In the genomic region with DNA sequence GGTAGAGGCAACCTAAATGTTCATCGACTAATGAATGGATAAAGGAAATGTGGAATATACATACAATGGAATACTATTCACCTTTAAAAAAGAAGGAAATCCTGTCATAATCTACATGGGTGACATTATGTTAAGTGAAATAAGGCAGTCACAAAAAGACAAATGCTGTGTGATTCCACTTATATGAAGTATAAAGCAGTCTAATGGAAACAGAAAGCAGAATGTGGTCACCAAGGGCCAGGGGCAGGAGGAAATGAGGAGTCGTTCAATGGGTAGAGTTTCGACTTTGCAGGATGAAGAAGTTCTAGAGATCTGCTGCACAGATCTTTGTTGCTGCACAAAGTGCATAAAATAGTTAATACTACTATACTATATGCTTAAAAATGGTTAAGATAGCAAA, we compare ENCODE assay signal across 8 cellular contexts. TPM values are rescaled to one million over a fixed set of nuclear protein-coding genes. Genes with fewer than 3 reads are reported as not detected.
DNase-seq lines count a peak whose midpoint lies in the region; ATAC-seq and TF ChIP-seq lines count a peak whose summit lies in the region.
"Had no signal": no experiment of that assay in that cellular context is flagged by ENCODE, and none has a peak within 500 bp of the region (broad histone marks: within the 10 kb centered on the region; RNA-seq: fewer than 3 reads in every experiment).

No MANE protein-coding gene starts in this region.

- H2AFZ ChIP-seq in OCI-LY3 (ENCODE audit: low read depth, low read length) (no peak overlapping the region), trophoblast cell (ENCODE audit: insufficient read depth, low read length, poor library complexity) (no peak overlapping the region)

- H3K27ac ChIP-seq in OCI-LY3 (ENCODE audit: low read length), result no peak overlapping the region
- H3K27ac ChIP-seq in trophoblast cell (ENCODE audit: low read depth, low read length), result no peak overlapping the region
- H3K27ac ChIP-seq in upper lobe of left lung, result no peak overlapping the region

- no peak overlapping the region for H4K91ac ChIP-seq in trophoblast cell (ENCODE audit: low read depth, low read length)

- H4K8ac ChIP-seq in trophoblast cell (ENCODE audit: low read depth, low read length), result no peak overlapping the region

- no peak overlapping the region for H3K18ac ChIP-seq in trophoblast cell (ENCODE audit: low read length)

- H3K4me1 ChIP-seq in OCI-LY3 (ENCODE audit: low read length), result peaks cover 55% of the 10 kb centered on the region
- peaks cover 0 to 11% of the 10 kb centered on the region in 2 experiments for H3K4me1 ChIP-seq in trophoblast cell (ENCODE audit: control insufficient read depth in 1 of 2, insufficient read depth in 2 of 2, low read length in 2 of 2)
- peaks cover 0 to 4% (median 0%) of the 10 kb centered on the region in 4 donors for H3K4me1 ChIP-seq in upper lobe of left lung

- H2BK12ac ChIP-seq in trophoblast cell (ENCODE audit: low read length), result no peak overlapping the region

- H2BK5ac ChIP-seq in trophoblast cell (ENCODE audit: low read depth, low read length, poor library complexity), result no peak overlapping the region

- H3K14ac ChIP-seq in trophoblast cell (ENCODE audit: low read length), result no peak overlapping the region

- H3K4me2 ChIP-seq in OCI-LY3 (ENCODE audit: low read length) (peak overlapping the region; percentile 37), trophoblast cell (ENCODE audit: low read length) (no peak overlapping the region)

- H3K36me3 ChIP-seq in OCI-LY3 (replicated peaks; ENCODE audit: low read depth, low read length) (peaks cover 3% of the 10 kb centered on the region), trophoblast cell (ENCODE audit: control insufficient read depth in 1 of 2, insufficient read depth in 2 of 2, low read length in 2 of 2) (no peaks in the 10 kb centered on the region), upper lobe of left lung (no peaks in the 10 kb centered on the region)

- H3K79me2 ChIP-seq in OCI-LY3 (ENCODE audit: low read length) (peaks cover 89% of the 10 kb centered on the region), trophoblast cell (ENCODE audit: control insufficient read depth, insufficient read depth, low read length, poor library complexity) (no peaks in the 10 kb centered on the region)

- H2BK120ac ChIP-seq in trophoblast cell (ENCODE audit: insufficient read depth, low read length, poor library complexity), result no peak overlapping the region

- H3K9me3 ChIP-seq in OCI-LY3 (ENCODE audit: insufficient read depth, low read length) (no peaks in the 10 kb centered on the region), trophoblast cell (ENCODE audit: insufficient read depth, low read depth, low read length) (peaks cover 1% of the 10 kb centered on the region), upper lobe of left lung (no peaks in the 10 kb centered on the region)

- no peak overlapping the region for H3K23ac ChIP-seq in trophoblast cell (ENCODE audit: low read length)

- no peak for TF ChIP-seq POLR2A in upper lobe of left lung (IDR thresholded peaks at IDR 0.05)

- H3K4ac ChIP-seq in trophoblast cell (ENCODE audit: low read depth, low read length), result no peak overlapping the region

- no peak for TF ChIP-seq EP300 in upper lobe of left lung (IDR thresholded peaks at IDR 0.05)

- ATAC-seq in HG02884 (IDR thresholded peaks at IDR 0.05; ENCODE audit: unreplicated experiment) (peak; percentile 58), upper lobe of left lung (ENCODE audit: low FRiP score in 2 of 2) (no peak)

- DNase-seq in GM19238 (ENCODE audit: insufficient read length, low spot score) (peak; percentile 46), trophoblast cell (no peak), upper lobe of left lung (no peak), SKM-1 (lab: John Stamatoyannopoulos, UW; ENCODE audit: unreplicated experiment) (no peak)
- peak; percentile 24 for DNase-seq in stimulated activated CD4-positive, alpha-beta T cell treated with anti-CD3 and anti-CD28 coated beads, Interleukin-2, amount 100 ng/mL, for 4 hours (ENCODE audit: low read depth)
- DNase-seq: IMR-90 had no signal

- H3K79me1 ChIP-seq in trophoblast cell (ENCODE audit: low read length), result peaks cover 6% of the 10 kb centered on the region

- no peak for TF ChIP-seq CTCF in OCI-LY3 (IDR thresholded peaks at IDR 0.05; ENCODE audit: low read depth, low read length)
- no peak for TF ChIP-seq CTCF in upper lobe of left lung (IDR thresholded peaks at IDR 0.05)

- H3K27me3 ChIP-seq in OCI-LY3 (ENCODE audit: low read depth, low read length) (no peaks in the 10 kb centered on the region), trophoblast cell (ENCODE audit: insufficient read depth, low read length) (no peaks in the 10 kb centered on the region), upper lobe of left lung (no peaks in the 10 kb centered on the region)

- H3K9ac ChIP-seq in OCI-LY3 (ENCODE audit: low read length) (no peak overlapping the region), trophoblast cell (ENCODE audit: low read length) (no peak overlapping the region)

- H2AK5ac ChIP-seq in trophoblast cell (ENCODE audit: low read length), result no peak overlapping the region

- H3K4me3 ChIP-seq in OCI-LY3 (ENCODE audit: low read length) (peak overlapping the region; percentile 20; the same call in 1 of the 2 replicates), trophoblast cell (ENCODE audit: low read depth, low read length) (no peak overlapping the region), upper lobe of left lung (no peak overlapping the region)

- H4K20me1 ChIP-seq in OCI-LY3 (ENCODE audit: insufficient read depth, low read length), result peaks cover 75% of the 10 kb centered on the region

- H4K12ac ChIP-seq in trophoblast cell (ENCODE audit: low read depth, low read length), result no peak overlapping the region

- WGBS in trophoblast cell (ENCODE audit: extremely low coverage, insufficient coverage, insufficient read length), result no CpG with 5 or more reads among the region's 3 CpGs
- WGBS in upper lobe of left lung, 2 donors, result 54 to 60% methylated on average over 3 of the region's 3 CpGs

RNA-seq across cellular contexts. Expression of a gene that starts 7.8 kb away (rescaled TPM):
- polyA plus RNA-seq in trophoblast cell (2013), result 11.7 and 11.8 TPM in 2 replicates
- total RNA-seq in upper lobe of left lung, result 10 to 100 TPM in 1 of 6 donors, 1 to 10 TPM in 5; 2.8 to 15.2 (median 4.4) TPM

Comparison
In these comparisons a context has a peak if more than half of its experiments do, and no peak if none do; other contexts are left out.
1. DNase-seq: peak in GM19238 (single experiment) and stimulated activated CD4-positive, alpha-beta T cell treated with anti-CD3 and anti-CD28 coated beads, Interleukin-2, amount 100 ng/mL, for 4 hours (single experiment); none in trophoblast cell (0 of 2), upper lobe of left lung (0 of 2) and SKM-1 (single experiment).